10 cellular contexts compared by ENCODE assay signal in the genomic region with DNA sequence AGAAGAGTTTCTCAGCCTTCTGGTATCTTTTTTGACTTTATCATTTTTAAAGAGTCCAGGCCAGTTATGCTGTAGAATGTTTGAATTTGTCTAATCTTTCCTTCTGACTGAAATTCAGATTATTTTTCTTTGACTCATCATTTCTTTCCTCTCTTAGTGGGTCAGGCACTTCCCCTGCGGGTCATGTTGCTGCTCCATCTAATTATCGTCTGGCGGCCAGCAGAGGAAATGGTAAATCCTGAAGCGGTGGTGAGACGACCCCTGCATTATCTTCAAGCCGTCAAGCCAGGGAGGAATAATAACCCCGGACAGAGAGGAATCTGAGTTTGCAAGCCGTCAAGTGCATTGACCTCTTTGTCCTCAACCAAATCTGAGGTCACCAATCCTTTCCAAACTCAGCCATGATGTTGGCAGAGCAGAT.
DNase-seq lines count a peak whose midpoint lies in the region; ATAC-seq and TF ChIP-seq lines count a peak whose summit lies in the region.
"Had no signal": no experiment of that assay in that cellular context is flagged by ENCODE, and none has a peak within 500 bp of the region (broad histone marks: within the 10 kb centered on the region; RNA-seq: fewer than 3 reads in every experiment).

No MANE protein-coding gene starts in this region.

- no peak overlapping the region for H3K27ac Mint-ChIP-seq in IgD-negative memory B cell

- H4K20me1 ChIP-seq in PC-9 (ENCODE audit: insufficient read depth) = no peaks in the 10 kb centered on the region

- H3K27me3 ChIP-seq in PC-9 (ENCODE audit: insufficient read depth, low read depth) = no peaks in the 10 kb centered on the region

- H3K9me2 ChIP-seq in PC-9 (ENCODE audit: insufficient read depth) = no peaks in the 10 kb centered on the region

- no TSS peak for BruUV-seq in PC-9 (replicated peaks; lab: Mats Ljungman, UMichigan)

- DNase-seq in dermis blood vessel endothelial cell = peak; percentile 82
- DNase-seq in retina = peak; percentile 78
- no peak for DNase-seq in PC-9
- no peak for DNase-seq in left ventricle myocardium superior
- DNase-seq in posterior cingulate gyrus = no peak
- DNase-seq: head of caudate nucleus, NCI-H2171 had no signal

- H3K4me1 ChIP-seq in PC-9 (replicated peaks; ENCODE audit: insufficient read depth) = peaks cover 16% of the 10 kb centered on the region

- H3K4me3 ChIP-seq in PC-9 = no peak overlapping the region
- H3K4me3 ChIP-seq: SK-N-MC had no signal

- TF ChIP-seq CTCF in PC-9 (conservative IDR thresholded peaks at IDR 0.05) = no peak

- POLR2A ChIA-PET in PC-9 (lab: Charles Lee; ENCODE audit: unreplicated experiment) = no interaction called here

- peaks cover 3% of the 10 kb centered on the region for H3K27me3 Mint-ChIP-seq in IgD-negative memory B cell

- CTCF ChIA-PET in PC-9 (lab: Charles Lee) = no interaction called here

- peak; percentile 19 for ATAC-seq in GM19395 (IDR thresholded peaks at IDR 0.05; ENCODE audit: unreplicated experiment)
- no peak for ATAC-seq in left ventricle myocardium superior

- intact Hi-C loops in PC-9 (cut with micrococcal nuclease; ENCODE audit: unreplicated experiment) (loop anchor here (5.0 kb wide), 1 partner anchor 47 kb away; no protein-coding TSS in a partner anchor), left ventricle myocardium superior (cut with micrococcal nuclease) (no loop called here), posterior cingulate gyrus (cut with DNase I) (no loop called here)

- peaks cover 6% of the 10 kb centered on the region for H3F3A ChIP-seq in PC-9 (ENCODE audit: insufficient read depth, low read depth)

- H3K36me3 Mint-ChIP-seq in IgD-negative memory B cell = peaks cover 3% of the 10 kb centered on the region

- peaks cover 9 to 13% (median 12%) of the 10 kb centered on the region in 3 donors for H3K9me3 Mint-ChIP-seq in IgD-negative memory B cell

- peak overlapping the region; percentile 10 to 95 (median 78) for H3K4me3 Mint-ChIP-seq in IgD-negative memory B cell

- no peaks in the 10 kb centered on the region for H3K9me3 ChIP-seq in PC-9 (ENCODE audit: insufficient read depth, low read depth)

- no peaks in the 10 kb centered on the region for H3K36me3 ChIP-seq in PC-9 (ENCODE audit: low read depth)

- no peak overlapping the region for H3K4me2 ChIP-seq in PC-9

- no peaks in the 10 kb centered on the region for H3K79me2 ChIP-seq in PC-9 (ENCODE audit: low read depth)

- H2AFZ ChIP-seq in PC-9 = no peak overlapping the region

- peaks cover 24 to 29% (median 24%) of the 10 kb centered on the region in 3 donors for H3K4me1 Mint-ChIP-seq in IgD-negative memory B cell

- H3K27ac ChIP-seq in PC-9 = no peak overlapping the region
- H3K27ac ChIP-seq: SK-N-MC had no signal

Comparison
In these comparisons a context has a peak if more than half of its experiments do, and no peak if none do; other contexts are left out.
1. DNase-seq: peak in dermis blood vessel endothelial cell (single experiment) and retina (single experiment); none in PC-9 (0 of 2), left ventricle myocardium superior (single experiment) and posterior cingulate gyrus (0 of 10).